In genomic region chr17:28812980-28813377, GRCh38 we compare ENCODE assay signal across 8 cellular contexts. TPM values are rescaled to one million over a fixed set of nuclear protein-coding genes. Genes with fewer than 3 reads are reported as not detected.
A peak's percentile ranks its signal among the peaks of the same experiment; 100 is the strongest.
DNase-seq lines count a peak whose midpoint lies in the region; ATAC-seq lines count a peak whose summit lies in the region.

No MANE protein-coding gene starts in this region.

- peaks cover 38% of the 10 kb centered on the region for H3K4me1 Mint-ChIP-seq in activated CD4-positive, alpha-beta T cell treated with anti-CD3 and anti-CD28 coated beads for 36 hours

- H3K27me3 Mint-ChIP-seq in activated CD4-positive, alpha-beta T cell treated with anti-CD3 and anti-CD28 coated beads for 36 hours = no peaks in the 10 kb centered on the region

- POLR2A ChIA-PET in activated CD4-positive, alpha-beta T cell treated with anti-CD3 and anti-CD28 coated beads for 36 hours (lab: Charles Lee) = interaction anchor here (0.6 kb wide), 2 partner anchors 12 to 325 kb away, joined by 4 to 7 read pairs; no protein-coding TSS in a partner anchor

- DNase-seq in activated CD4-positive, alpha-beta T cell treated with anti-CD3 and anti-CD28 coated beads for 36 hours = no peak
- no peak for DNase-seq in activated CD4-positive, alpha-beta T cell treated with anti-CD3 and anti-CD28 coated beads for 4 hours
- no peak for DNase-seq in adipocyte (ENCODE audit: low read depth)
- DNase-seq in superior temporal gyrus (ENCODE audit: extremely low spot score) = peak; percentile 26
- no peak for DNase-seq in NCI-H748 treated with DMSO at 0.1 percent for 48 hours (lab: John Stamatoyannopoulos, UW)
- DNase-seq in NCI-H146 treated with DMSO at 0.1 percent for 48 hours (lab: John Stamatoyannopoulos, UW; ENCODE audit: unreplicated experiment) = no peak

- peaks cover 4% of the 10 kb centered on the region for H3K36me3 Mint-ChIP-seq in activated CD4-positive, alpha-beta T cell treated with anti-CD3 and anti-CD28 coated beads for 36 hours (ENCODE audit: low read depth)

- peak overlapping the region; percentile 82 for H3K4me3 Mint-ChIP-seq in activated CD4-positive, alpha-beta T cell treated with anti-CD3 and anti-CD28 coated beads for 36 hours

- intact Hi-C loops in activated CD4-positive, alpha-beta T cell treated with anti-CD3 and anti-CD28 coated beads for 36 hours (cut with DNase I, micrococcal nuclease) = loop anchor here (1.0 to 5.0 kb wide), 12 partner anchors 29 to 326 kb away; partner anchors contain the start of genes FAM222B (in 2 of the 2), DHRS13 (in 1 of the 2), ERAL1 (in 1 of the 2) and NEK8 (in 1 of the 2)

- peak overlapping the region; percentile 83 for H3K27ac ChIP-seq in layer of hippocampus (ENCODE audit: low read depth, low read length)

- H3K27me3 ChIP-seq in adipocyte (replicated peaks; ENCODE audit: control insufficient read depth, insufficient read depth, low read length) (no peaks in the 10 kb centered on the region), layer of hippocampus (ENCODE audit: control insufficient read depth, insufficient read depth, low read length) (no peaks in the 10 kb centered on the region)

- peak overlapping the region; percentile 93 for H3K27ac Mint-ChIP-seq in activated CD4-positive, alpha-beta T cell treated with anti-CD3 and anti-CD28 coated beads for 36 hours

- no peaks in the 10 kb centered on the region for H3K9me3 Mint-ChIP-seq in activated CD4-positive, alpha-beta T cell treated with anti-CD3 and anti-CD28 coated beads for 36 hours (ENCODE audit: low read depth)

- peak overlapping the region; percentile 93 for H3K4me3 ChIP-seq in adipocyte (ENCODE audit: low read length)

- ATAC-seq in activated CD4-positive, alpha-beta T cell treated with anti-CD3 and anti-CD28 coated beads for 36 hours = no peak
- no peak for ATAC-seq in HG03521 (IDR thresholded peaks at IDR 0.05; ENCODE audit: unreplicated experiment)

- H3K9me3 ChIP-seq in adipocyte (ENCODE audit: control insufficient read depth, low read length) = no peaks in the 10 kb centered on the region

- CTCF ChIA-PET in activated CD4-positive, alpha-beta T cell treated with anti-CD3 and anti-CD28 coated beads for 36 hours (lab: Charles Lee) = interaction anchor here (1.2 to 3.9 kb wide), 3 partner anchors 10 to 49 kb away, joined by 3 to 45 read pairs (median 8); no protein-coding TSS in a partner anchor

- no peaks in the 10 kb centered on the region for H3K36me3 ChIP-seq in adipocyte (ENCODE audit: control insufficient read depth, insufficient read depth, low read length, severe bottlenecking)

- H3K9ac ChIP-seq in adipocyte (ENCODE audit: low read length) = peak overlapping the region; percentile 89

- H3K4me1 ChIP-seq in adipocyte (ENCODE audit: control insufficient read depth, insufficient read depth, low read length) = peaks cover 37% of the 10 kb centered on the region

RNA-seq across cellular contexts. Expression of gene FAM222B, which starts 29.6 kb away (rescaled TPM):
- 10 to 100 TPM; 16.8 to 20.8 TPM for total RNA-seq in activated CD4-positive, alpha-beta T cell treated with anti-CD3 and anti-CD28 coated beads for 36 hours

RNA-seq across cellular contexts. Expression of gene ERAL1, which starts 41.8 kb away (rescaled TPM):
- total RNA-seq in activated CD4-positive, alpha-beta T cell treated with anti-CD3 and anti-CD28 coated beads for 36 hours = 10 to 100 TPM; 51.5 to 74.8 TPM
